In the genomic region with DNA sequence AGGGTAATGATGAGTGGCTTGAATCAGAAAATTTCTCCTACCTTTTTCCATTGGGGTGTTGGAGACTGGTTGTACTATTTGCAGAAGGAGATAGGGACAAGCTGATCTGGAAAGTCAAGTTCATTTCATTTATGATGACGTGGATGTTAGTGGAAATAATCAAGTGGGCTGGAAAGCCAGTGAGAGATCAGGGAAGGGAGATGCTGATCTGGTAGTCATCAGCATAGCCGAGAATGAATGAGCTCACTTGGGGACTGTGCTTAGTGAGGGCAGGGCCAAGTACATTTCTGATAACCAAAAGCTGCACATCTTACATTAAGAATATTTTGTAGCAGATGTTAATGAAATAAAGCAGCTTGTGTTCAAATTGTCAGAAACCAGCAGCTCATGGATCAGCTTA, we compare ENCODE assay signal across 28 cellular contexts. TPM values are rescaled to one million over a fixed set of nuclear protein-coding genes. Genes with fewer than 3 reads are reported as not detected.
DNase-seq lines count a peak whose midpoint lies in the region; ATAC-seq, FAIRE-seq and TF ChIP-seq lines count a peak whose summit lies in the region.
"Had no signal": no experiment of that assay in that cellular context is flagged by ENCODE, and none has a peak within 500 bp of the region (broad histone marks: within the 10 kb centered on the region; RNA-seq: fewer than 3 reads in every experiment).

No MANE protein-coding gene starts in this region.

- no peak overlapping the region for H3K4ac ChIP-seq in mesenchymal stem cell (ENCODE audit: low read depth in 1 of 2, low read length in 2 of 2)

- H3K27ac ChIP-seq in astrocyte (ENCODE audit: low read depth, low read length) (no peak overlapping the region), mesenchymal stem cell (ENCODE audit: low read length, poor library complexity, severe bottlenecking) (no peak overlapping the region)
- H3K27ac ChIP-seq: C4-2B, suprapubic skin had no signal

- H3K4me3 ChIP-seq in astrocyte (ENCODE audit: insufficient read depth, low read depth, low read length), result no peak overlapping the region
- H3K4me3 ChIP-seq in mesenchymal stem cell (ENCODE audit: insufficient read depth in 1 of 2, low read depth in 1 of 2, low read length in 2 of 2), result no peak overlapping the region
- H3K4me3 ChIP-seq: suprapubic skin had no signal

- no peak overlapping the region for H2BK15ac ChIP-seq in mesenchymal stem cell (ENCODE audit: low read depth, poor library complexity, severe bottlenecking)

- no peak overlapping the region for H4K8ac ChIP-seq in mesenchymal stem cell (ENCODE audit: low read length)

- no peak overlapping the region for H4K91ac ChIP-seq in mesenchymal stem cell (ENCODE audit: low read length)

- H2AK5ac ChIP-seq in mesenchymal stem cell (ENCODE audit: low read length, severe bottlenecking), result no peak overlapping the region

- H3K18ac ChIP-seq in mesenchymal stem cell (ENCODE audit: low read depth in 1 of 2, low read length in 2 of 2), result no peak overlapping the region

- H3K27me3 Mint-ChIP-seq in astrocyte (ENCODE audit: low read depth, unreplicated experiment) (no peaks in the 10 kb centered on the region), endothelial cell (ENCODE audit: unreplicated experiment) (no peaks in the 10 kb centered on the region)
- H3K27me3 Mint-ChIP-seq: brain had no signal

- H3K4me3 Mint-ChIP-seq in astrocyte (ENCODE audit: unreplicated experiment) (no peak overlapping the region), endothelial cell (ENCODE audit: unreplicated experiment) (no peak overlapping the region)
- H3K4me3 Mint-ChIP-seq: activated T-cell treated with anti-CD3 and anti-CD28 coated beads, Interleukin-2, amount 50 U/mL, for 72 hours; brain; endodermal cell had no signal

- WGBS in mesenchymal stem cell, result 86% methylated on average over 1 of the region's 2 CpGs

- TF ChIP-seq CTCF in astrocyte (IDR thresholded peaks at IDR 0.05; ENCODE audit: insufficient read depth, low read depth, low read length) (no peak), endothelial cell (IDR thresholded peaks at IDR 0.05; ENCODE audit: unreplicated experiment) (no peak)

- H3K36me3 ChIP-seq in astrocyte (ENCODE audit: insufficient read depth, low read length) (no peaks in the 10 kb centered on the region), mesenchymal stem cell (ENCODE audit: control insufficient read depth in 1 of 2, insufficient read depth in 2 of 2, low read depth in 1 of 2, low read length in 2 of 2) (peaks cover 0 to 5% of the 10 kb centered on the region in 2 experiments)
- H3K36me3 ChIP-seq: suprapubic skin had no signal

- H2AFZ ChIP-seq in astrocyte (ENCODE audit: low read depth, low read length), result no peak overlapping the region
- H2AFZ ChIP-seq in mesenchymal stem cell (ENCODE audit: low read depth, low read length), result no peak overlapping the region

- H3K9me3 ChIP-seq in astrocyte (ENCODE audit: insufficient read depth, low read depth, low read length) (no peaks in the 10 kb centered on the region), mesenchymal stem cell (ENCODE audit: control insufficient read depth, low read length) (no peaks in the 10 kb centered on the region)
- H3K9me3 ChIP-seq: suprapubic skin had no signal

- intact Hi-C loops in left ventricle myocardium superior (cut with micrococcal nuclease), result no loop called here
- intact Hi-C loops in Right ventricle myocardium superior (cut with DNase I), result no loop called here

- H3K9me3 Mint-ChIP-seq in astrocyte (ENCODE audit: unreplicated experiment) (no peaks in the 10 kb centered on the region), endothelial cell (ENCODE audit: unreplicated experiment) (no peaks in the 10 kb centered on the region)
- H3K9me3 Mint-ChIP-seq: activated naive CD4-positive, alpha-beta T cell treated with anti-CD3 and anti-CD28 coated beads, Interleukin-2, amount 50 U/mL, for 72 hours; activated T-cell treated with anti-CD3 and anti-CD28 coated beads, Interleukin-2, amount 50 U/mL, for 72 hours; endodermal cell had no signal

- peaks cover 15% of the 10 kb centered on the region for H3K79me1 ChIP-seq in mesenchymal stem cell (replicated peaks; ENCODE audit: low read length, poor library complexity, severe bottlenecking)

- H3K23ac ChIP-seq in mesenchymal stem cell (ENCODE audit: low read length in 2 of 2), result no peak overlapping the region

- no peak overlapping the region for H3K9ac ChIP-seq in astrocyte (ENCODE audit: low read length)
- H3K9ac ChIP-seq in mesenchymal stem cell (ENCODE audit: low read length), result peak overlapping the region; percentile 16

- no peak for DNase-seq in left ventricle myocardium superior
- no peak for DNase-seq in Right ventricle myocardium superior
- no peak for DNase-seq in astrocyte (ENCODE audit: low read depth)
- DNase-seq in mesenchymal stem cell, result peak; percentile 24
- no peak for DNase-seq in endothelial cell (ENCODE audit: low spot score)
- no peak for DNase-seq in HuH-7.5 (ENCODE audit: low spot score)
- DNase-seq: ACHN; activated CD4-positive, alpha-beta T cell treated with anti-CD3 and anti-CD28 coated beads for 1 hour; activated T-cell treated with anti-CD3 and anti-CD28 coated beads, Interleukin-2, amount 50 U/mL, for 72 hours; DMS53; endodermal cell; hypothalamus; KG1; mammary epithelial cell; NCI-H187; NCI-H2227 treated with DMSO at 0.1 percent for 48 hours; right cardiac atrium; T1000 had no signal

- peaks cover 100% of the 10 kb centered on the region for H3K79me2 ChIP-seq in astrocyte (ENCODE audit: insufficient read depth, low read length)

- no peak overlapping the region for H2BK12ac ChIP-seq in mesenchymal stem cell (ENCODE audit: low read length in 2 of 2)

- peak; percentile 64 for ATAC-seq in left ventricle myocardium superior
- ATAC-seq in Right ventricle myocardium superior (ENCODE audit: poor library complexity), result no peak
- ATAC-seq in GM18519 (IDR thresholded peaks at IDR 0.05; ENCODE audit: low FRiP score, unreplicated experiment), result no peak
- ATAC-seq in GM18861 (IDR thresholded peaks at IDR 0.05; ENCODE audit: unreplicated experiment), result no peak
- ATAC-seq: activated naive CD4-positive, alpha-beta T cell treated with anti-CD3 and anti-CD28 coated beads, Interleukin-2, amount 50 U/mL, for 72 hours; activated T-cell treated with anti-CD3 and anti-CD28 coated beads, Interleukin-2, amount 50 U/mL, for 72 hours; Panc1; right cardiac atrium had no signal

- no peaks in the 10 kb centered on the region for H3K36me3 Mint-ChIP-seq in astrocyte (ENCODE audit: low read depth, unreplicated experiment)
- H3K36me3 Mint-ChIP-seq in endothelial cell (ENCODE audit: low read depth, unreplicated experiment), result no peaks in the 10 kb centered on the region

- no peak overlapping the region for H3K14ac ChIP-seq in mesenchymal stem cell (ENCODE audit: low read length in 2 of 2)

- H3K27me3 ChIP-seq in astrocyte (ENCODE audit: insufficient read depth, low read length), result no peaks in the 10 kb centered on the region
- no peaks in the 10 kb centered on the region for H3K27me3 ChIP-seq in mesenchymal stem cell (ENCODE audit: control insufficient read depth in 1 of 2, insufficient read depth in 1 of 2, low read length in 2 of 2)
- H3K27me3 ChIP-seq: suprapubic skin had no signal

- FAIRE-seq in astrocyte (lab: Jason Lieb, UNC), result no peak
- FAIRE-seq: colon, GM12891, H1 had no signal

- no peak overlapping the region for H2BK120ac ChIP-seq in mesenchymal stem cell (ENCODE audit: low read depth, low read length)

- H2BK5ac ChIP-seq in mesenchymal stem cell (ENCODE audit: low read depth, low read length, poor library complexity, severe bottlenecking), result no peak overlapping the region

- peak overlapping the region; percentile 44 for H3K27ac Mint-ChIP-seq in astrocyte (ENCODE audit: unreplicated experiment)
- no peak overlapping the region for H3K27ac Mint-ChIP-seq in endothelial cell (ENCODE audit: unreplicated experiment)
- H3K27ac Mint-ChIP-seq: activated naive CD4-positive, alpha-beta T cell treated with anti-CD3 and anti-CD28 coated beads, Interleukin-2, amount 50 U/mL, for 72 hours; activated T-cell treated with anti-CD3 and anti-CD28 coated beads, Interleukin-2, amount 50 U/mL, for 72 hours; endodermal cell had no signal

- peaks cover 73% of the 10 kb centered on the region for H4K20me1 ChIP-seq in astrocyte (ENCODE audit: insufficient read depth, low read length)

- H3K4me2 ChIP-seq in astrocyte (ENCODE audit: low read length) (no peak overlapping the region), mesenchymal stem cell (ENCODE audit: low read length, poor library complexity, severe bottlenecking) (no peak overlapping the region)

- H3K4me1 Mint-ChIP-seq in astrocyte (ENCODE audit: low read depth, unreplicated experiment), result peaks cover 50% of the 10 kb centered on the region
- H3K4me1 Mint-ChIP-seq in endothelial cell (ENCODE audit: unreplicated experiment), result peaks cover 40% of the 10 kb centered on the region

- H3K4me1 ChIP-seq in astrocyte (ENCODE audit: insufficient read depth, low read length) (no peaks in the 10 kb centered on the region), mesenchymal stem cell (ENCODE audit: control insufficient read depth, insufficient read depth, low read depth, low read length) (peaks cover 2% of the 10 kb centered on the region)

RNA-seq across cellular contexts. Expression of a gene that starts 12.1 kb away (rescaled TPM):
- total RNA-seq in left ventricle myocardium superior, result 8.1 TPM
- total RNA-seq in Right ventricle myocardium superior, result 7.7 TPM
- total RNA-seq in astrocyte, result 93.8 and 109 TPM in 2 replicates
- 77.9 TPM for polyA plus RNA-seq in mesenchymal stem cell (2013, experiment 1 of 2)
- polyA plus RNA-seq in mesenchymal stem cell (2013, experiment 2 of 2), result 78.7 TPM
- 83.6 TPM for total RNA-seq in endothelial cell (ENCODE audit: unreplicated experiment)
